ENCODE assay signal across 8 cellular contexts in genomic region chr20:38471987-38472512, GRCh38. TPM values are rescaled to one million over a fixed set of nuclear protein-coding genes. Genes with fewer than 3 reads are reported as not detected.
DNase-seq lines count a peak whose midpoint lies in the region; ATAC-seq and TF ChIP-seq lines count a peak whose summit lies in the region.

No MANE protein-coding gene starts in this region.

- peaks cover 5% of the 10 kb centered on the region; the same call in 1 of the 2 replicates for H3K4me1 ChIP-seq in SJCRH30
- H3K4me1 ChIP-seq in gastrocnemius medialis: peaks cover 25 to 31% of the 10 kb centered on the region in 2 donors

- no peaks in the 10 kb centered on the region for H3K9me3 ChIP-seq in SJCRH30 (replicated peaks)
- no peaks in the 10 kb centered on the region for H3K9me3 ChIP-seq in gastrocnemius medialis

- H3K4me3 ChIP-seq in SJCRH30: peak overlapping the region; percentile 66
- peak overlapping the region; percentile 89 for H3K4me3 ChIP-seq in fibroblast of pulmonary artery (replicated peaks; ENCODE audit: low read depth, low read length)
- peak overlapping the region; percentile 72 to 86 (median 84) for H3K4me3 ChIP-seq in gastrocnemius medialis

- peak; percentile 2 for ATAC-seq in GM19035 (IDR thresholded peaks at IDR 0.05; ENCODE audit: unreplicated experiment)
- ATAC-seq in gastrocnemius medialis: no peak

- TF ChIP-seq CTCF in fibroblast of pulmonary artery (IDR thresholded peaks at IDR 0.05; ENCODE audit: low read length, missing control alignments) (no peak), gastrocnemius medialis (IDR thresholded peaks at IDR 0.05 in 4 of 5, conservative IDR thresholded peaks at IDR 0.05 in 1 of 5) (no peak)

- intact Hi-C loops in gastrocnemius medialis (cut with DNase I; ENCODE audit: low total_unique reads): loop anchor here (1.0 kb wide), 1 partner anchor 37 kb away; the partner anchor contains the start of gene SNHG17

- H3K36me3 ChIP-seq in SJCRH30 (no peaks in the 10 kb centered on the region), gastrocnemius medialis (no peaks in the 10 kb centered on the region)

- no peaks in the 10 kb centered on the region for H3K27me3 ChIP-seq in SJCRH30
- H3K27me3 ChIP-seq in gastrocnemius medialis: no peaks in the 10 kb centered on the region

- H3K27ac ChIP-seq in SJCRH30 (no peak overlapping the region), gastrocnemius medialis (peak overlapping the region; percentile 69 to 90 (median 78))

- no peak for TF ChIP-seq POLR2A in gastrocnemius medialis (IDR thresholded peaks at IDR 0.05)

- no peak for DNase-seq in SJCRH30
- DNase-seq in fibroblast of pulmonary artery (ENCODE audit: low read depth): no peak
- no peak for DNase-seq in gastrocnemius medialis
- DNase-seq in NCI-H345 treated with DMSO at 0.1 percent for 48 hours (lab: John Stamatoyannopoulos, UW; ENCODE audit: unreplicated experiment): no peak
- DNase-seq in kidney tubule cell (ENCODE audit: low spot score): no peak
- no peak for DNase-seq in iPS-NIHi7 (ENCODE audit: extremely low spot score)
- no peak for DNase-seq in stimulated activated naive CD4-positive, alpha-beta T cell treated with Interleukin-2 at 50 U/mL for 16 hours (lab: John Stamatoyannopoulos, UW)

- in situ Hi-C loops in gastrocnemius medialis (cut with MboI; ENCODE audit: low sequenced_read_pairs in 4 of 4): no loop called here

RNA-seq across cellular contexts. Expression of gene RALGAPB, which starts 0.6 kb away (rescaled TPM):
- 48.2 and 51.5 TPM in 2 replicates for total RNA-seq in SJCRH30 (2014; rRNA removed; shearing (Covaris generic))
- total RNA-seq in gastrocnemius medialis: 10 to 100 TPM; 23.2 to 28.8 (median 26.0) TPM

RNA-seq across cellular contexts. Expression of gene SNHG17, which starts 36.9 kb away (rescaled TPM):
- 35.3 and 42.8 TPM in 2 replicates for total RNA-seq in SJCRH30 (2014; rRNA removed; shearing (Covaris generic))
- total RNA-seq in gastrocnemius medialis: 10 to 100 TPM in 1 of 4 donors, 1 to 10 TPM in 3; 6.0 to 12.2 (median 8.7) TPM
